In genomic region chr1:212479188-212479587, GRCh38 we compare ENCODE assay signal across 20 cellular contexts.
"Had no signal": no experiment of that assay in that cellular context is flagged by ENCODE, and none has a peak within 500 bp of the region (broad histone marks: within the 10 kb centered on the region; RNA-seq: fewer than 3 reads in every experiment).

No MANE protein-coding gene starts in this region.

- H3K9me3 ChIP-seq: adrenal gland, body of pancreas, mucosa of descending colon, suprapubic skin, upper lobe of left lung had no signal

- H3K4me3 Mint-ChIP-seq: activated B cell treated with CpG ODN at 0.5 μM for 24 hours; activated CD4-positive, alpha-beta T cell treated with anti-CD3 and anti-CD28 coated beads, Interleukin-2, amount 10 ng/mL, durations not matched to agents 7 days and 5 days; activated T-helper 1 cell treated with anti-CD3 and anti-CD28 coated beads, Interleukin-12 subunit alpha, Interleukin-12 subunit beta, Interleukin-2, Interleukin-4 antibody, amounts not matched to agents 30 ng/mL and 10 ng/mL and 1 ng/mL, durations not matched to agents 14 hours and 24 hours and 36 hours; naive thymus-derived CD4-positive, alpha-beta T cell; stimulated activated naive CD8-positive, alpha-beta T cell treated with anti-CD3 and anti-CD28 coated beads, Interleukin-15, Interleukin-2, amounts not matched to agents 100 ng/mL and 50 ng/mL, for 24 hours; T-helper 2 cell treated with Interferon-gamma antibody and Interleukin-4, amounts not matched to agents 5 μg/mL and 100 μg/mL, for 36 hours had no signal

- H3K9me3 Mint-ChIP-seq: activated B cell treated with CpG ODN at 0.5 μM for 24 hours; activated CD4-positive, alpha-beta T cell treated with anti-CD3 and anti-CD28 coated beads, Interleukin-2, amount 10 ng/mL, durations not matched to agents 7 days and 5 days; activated T-helper 1 cell treated with anti-CD3 and anti-CD28 coated beads, Interleukin-12 subunit alpha, Interleukin-12 subunit beta, Interleukin-2, Interleukin-4 antibody, amounts not matched to agents 30 ng/mL and 10 ng/mL and 1 ng/mL, durations not matched to agents 14 hours and 24 hours and 36 hours; naive thymus-derived CD4-positive, alpha-beta T cell; stimulated activated naive CD8-positive, alpha-beta T cell treated with anti-CD3 and anti-CD28 coated beads, Interleukin-15, Interleukin-2, amounts not matched to agents 100 ng/mL and 50 ng/mL, for 24 hours; T-helper 2 cell treated with Interferon-gamma antibody and Interleukin-4, amounts not matched to agents 5 μg/mL and 100 μg/mL, for 36 hours had no signal

- DNase-seq: activated B cell treated with CpG ODN at 0.5 μM for 24 hours; activated CD4-positive, alpha-beta T cell treated with anti-CD3 and anti-CD28 coated beads, Interleukin-2, amount 10 ng/mL, durations not matched to agents 7 days and 5 days; adrenal gland; body of pancreas; caudate nucleus; foreskin fibroblast; left colon; mucosa of descending colon; naive thymus-derived CD4-positive, alpha-beta T cell; nucleus accumbens; right cardiac atrium; small intestine; stimulated activated CD4-positive, alpha-beta T cell treated with anti-CD3 and anti-CD28 coated beads, Interleukin-4, amount 100 ng/mL, for 4 hours; stimulated activated CD8-positive, alpha-beta memory T cell treated with anti-CD3 and anti-CD28 coated beads, Interleukin-4, amount 100 ng/mL, for 48 hours; upper lobe of left lung had no signal

- H3K36me3 Mint-ChIP-seq: naive thymus-derived CD4-positive, alpha-beta T cell had no signal

- H3K27ac Mint-ChIP-seq: activated B cell treated with CpG ODN at 0.5 μM for 24 hours; activated CD4-positive, alpha-beta T cell treated with anti-CD3 and anti-CD28 coated beads, Interleukin-2, amount 10 ng/mL, durations not matched to agents 7 days and 5 days; activated T-helper 1 cell treated with anti-CD3 and anti-CD28 coated beads, Interleukin-12 subunit alpha, Interleukin-12 subunit beta, Interleukin-2, Interleukin-4 antibody, amounts not matched to agents 30 ng/mL and 10 ng/mL and 1 ng/mL, durations not matched to agents 14 hours and 24 hours and 36 hours; stimulated activated naive CD8-positive, alpha-beta T cell treated with anti-CD3 and anti-CD28 coated beads, Interleukin-15, Interleukin-2, amounts not matched to agents 100 ng/mL and 50 ng/mL, for 24 hours; T-helper 2 cell treated with Interferon-gamma antibody and Interleukin-4, amounts not matched to agents 5 μg/mL and 100 μg/mL, for 36 hours had no signal

- H3K27me3 ChIP-seq: body of pancreas, suprapubic skin, upper lobe of left lung had no signal

- H3K4me3 ChIP-seq: adrenal gland, body of pancreas, coronary artery, mucosa of descending colon, suprapubic skin, upper lobe of left lung had no signal

- H3K36me3 ChIP-seq: adrenal gland, suprapubic skin, upper lobe of left lung had no signal

- H3K27ac ChIP-seq: adrenal gland, body of pancreas, coronary artery, suprapubic skin, upper lobe of left lung had no signal

- ATAC-seq: body of pancreas; left colon; mucosa of descending colon; naive thymus-derived CD4-positive, alpha-beta T cell; right cardiac atrium had no signal
